ENCODE assay signal across 24 cellular contexts in genomic region chr12:89704457-89704856, GRCh38. TPM values are rescaled to one million over a fixed set of nuclear protein-coding genes. Genes with fewer than 3 reads are reported as not detected.
DNase-seq lines count a peak whose midpoint lies in the region; ATAC-seq and TF ChIP-seq lines count a peak whose summit lies in the region.
"Had no signal": no experiment of that assay in that cellular context is flagged by ENCODE, and none has a peak within 500 bp of the region (broad histone marks: within the 10 kb centered on the region; RNA-seq: fewer than 3 reads in every experiment).

No MANE protein-coding gene starts in this region.

- WGBS in smooth muscle cell (ENCODE audit: low lambda C conversion rate), result 82% methylated on average over 1 of the region's 1 CpG

- H2AFZ ChIP-seq in smooth muscle cell (ENCODE audit: low read depth), result no peak overlapping the region

- H3K36me3 Mint-ChIP-seq in CD4-positive, alpha-beta memory T cell, result peaks cover 0 to 18% of the 10 kb centered on the region in 2 donors
- H3K36me3 Mint-ChIP-seq in IgD-negative memory B cell, result no peaks in the 10 kb centered on the region
- H3K36me3 Mint-ChIP-seq in dendritic cell treated with granulocyte-macrophage colony-stimulating factor and Interleukin-4, amounts not matched to agents 40 ng/mL and 50 ng/mL, for 4 days (ENCODE audit: low read depth), result peaks cover 47% of the 10 kb centered on the region
- H3K36me3 Mint-ChIP-seq: immature natural killer cell; mesothelial cell of epicardium; naive thymus-derived CD8-positive, alpha-beta T cell had no signal

- CTCF ChIA-PET in CD4-positive, alpha-beta memory T cell (lab: Charles Lee; ENCODE audit: partially characterized antibody), result no interaction called here

- no peaks in the 10 kb centered on the region for H3F3A ChIP-seq in smooth muscle cell (ENCODE audit: low read depth)

- H3K27ac ChIP-seq in CD4-positive, alpha-beta memory T cell (ENCODE audit: low read depth, low read length), result no peak overlapping the region
- no peak overlapping the region for H3K27ac ChIP-seq in smooth muscle cell (ENCODE audit: low read depth)
- H3K27ac ChIP-seq in brain microvascular endothelial cell, result no peak overlapping the region
- H3K27ac ChIP-seq: BLaER1, SK-N-MC, skin epidermis, transverse colon had no signal

- no peaks in the 10 kb centered on the region for H3K27me3 Mint-ChIP-seq in CD4-positive, alpha-beta memory T cell
- no peaks in the 10 kb centered on the region for H3K27me3 Mint-ChIP-seq in IgD-negative memory B cell
- H3K27me3 Mint-ChIP-seq in dendritic cell treated with granulocyte-macrophage colony-stimulating factor and Interleukin-4, amounts not matched to agents 40 ng/mL and 50 ng/mL, for 4 days, result no peaks in the 10 kb centered on the region
- H3K27me3 Mint-ChIP-seq: activated naive CD8-positive, alpha-beta T cell treated with anti-CD3 and anti-CD28 coated beads, Interleukin-2, amount 10 ng/mL, durations not matched to agents 7 days and 5 days; naive thymus-derived CD8-positive, alpha-beta T cell had no signal

- ATAC-seq in HG02759 (IDR thresholded peaks at IDR 0.05; ENCODE audit: unreplicated experiment), result no peak
- ATAC-seq in HG03039 (IDR thresholded peaks at IDR 0.05; ENCODE audit: unreplicated experiment), result no peak
- no peak for ATAC-seq in Right ventricle myocardium superior (ENCODE audit: poor library complexity)
- ATAC-seq: naive thymus-derived CD8-positive, alpha-beta T cell had no signal

- H3K9me3 Mint-ChIP-seq in CD4-positive, alpha-beta memory T cell, result peaks cover 0 to 7% (median 0%) of the 10 kb centered on the region in 8 donors
- no peaks in the 10 kb centered on the region for H3K9me3 Mint-ChIP-seq in IgD-negative memory B cell
- H3K9me3 Mint-ChIP-seq in dendritic cell treated with granulocyte-macrophage colony-stimulating factor and Interleukin-4, amounts not matched to agents 40 ng/mL and 50 ng/mL, for 4 days, result no peaks in the 10 kb centered on the region
- H3K9me3 Mint-ChIP-seq: activated naive CD8-positive, alpha-beta T cell treated with anti-CD3 and anti-CD28 coated beads, Interleukin-2, amount 10 ng/mL, durations not matched to agents 7 days and 5 days; immature natural killer cell; mesothelial cell of epicardium; naive thymus-derived CD8-positive, alpha-beta T cell had no signal

- peak overlapping the region in 5 of 8 donors; percentile 26 to 99 (median 44) for H3K4me3 Mint-ChIP-seq in CD4-positive, alpha-beta memory T cell
- H3K4me3 Mint-ChIP-seq in IgD-negative memory B cell, result peak overlapping the region; percentile 44 to 100 (median 80)
- H3K4me3 Mint-ChIP-seq in dendritic cell treated with granulocyte-macrophage colony-stimulating factor and Interleukin-4, amounts not matched to agents 40 ng/mL and 50 ng/mL, for 4 days, result peak overlapping the region; percentile 55
- H3K4me3 Mint-ChIP-seq: activated naive CD8-positive, alpha-beta T cell treated with anti-CD3 and anti-CD28 coated beads, Interleukin-2, amount 10 ng/mL, durations not matched to agents 7 days and 5 days; immature natural killer cell had no signal

- peaks cover 88% of the 10 kb centered on the region for H4K20me1 ChIP-seq in smooth muscle cell (ENCODE audit: low read depth)

- TF ChIP-seq CTCF in smooth muscle cell (IDR thresholded peaks at IDR 0.05; ENCODE audit: borderline replicate concordance, insufficient read depth, poor library complexity, severe bottlenecking), result no peak
- no peak for TF ChIP-seq CTCF in brain microvascular endothelial cell (IDR thresholded peaks at IDR 0.05; ENCODE audit: low read depth, low read length, missing control alignments)

- peaks cover 78% of the 10 kb centered on the region for H3K4me1 ChIP-seq in CD4-positive, alpha-beta memory T cell (ENCODE audit: insufficient read depth, low read length)
- peaks cover 34% of the 10 kb centered on the region for H3K4me1 ChIP-seq in smooth muscle cell (ENCODE audit: low read depth)

- no peaks in the 10 kb centered on the region for H3K36me3 ChIP-seq in CD4-positive, alpha-beta memory T cell (ENCODE audit: insufficient read depth, low read length)
- no peaks in the 10 kb centered on the region for H3K36me3 ChIP-seq in smooth muscle cell (ENCODE audit: low read depth)
- no peaks in the 10 kb centered on the region for H3K36me3 ChIP-seq in brain microvascular endothelial cell (replicated peaks)
- H3K36me3 ChIP-seq: BLaER1, transverse colon had no signal

- peaks cover 91% of the 10 kb centered on the region for H3K79me2 ChIP-seq in smooth muscle cell (ENCODE audit: low read depth)

- in situ Hi-C loops in brain microvascular endothelial cell (cut with HindIII; ENCODE audit: low pct_ligation_motif_present, low sequenced_read_pairs), result no loop called here

- no peak for DNase-seq in CD4-positive, alpha-beta memory T cell
- DNase-seq in smooth muscle cell (lab: John Stamatoyannopoulos, UW; ENCODE audit: unreplicated experiment), result no peak
- DNase-seq in Right ventricle myocardium superior, result no peak
- DNase-seq in brain microvascular endothelial cell, result no peak
- DNase-seq: activated CD8-positive, alpha-beta memory T cell treated with anti-CD3 and anti-CD28 coated beads for 24 hours; activated effector memory CD4-positive, alpha-beta T cell treated with anti-CD3 and anti-CD28 coated beads, Interleukin-2, amount 50 U/mL, for 16 hours; activated naive CD8-positive, alpha-beta T cell treated with anti-CD3 and anti-CD28 coated beads, Interleukin-2, amount 10 ng/mL, durations not matched to agents 7 days and 5 days; GOT3; hypothalamus; immature natural killer cell; naive thymus-derived CD8-positive, alpha-beta T cell; NCI-H1105 treated with DMSO at 0.1 percent for 48 hours; NCI-H1930; NCI-H69; T-helper 2 cell; transverse colon had no signal

- no peak overlapping the region for H3K9ac ChIP-seq in smooth muscle cell (ENCODE audit: low read depth)
- H3K9ac ChIP-seq: BLaER1 had no signal

- H3K4me1 Mint-ChIP-seq in CD4-positive, alpha-beta memory T cell, result peaks cover 51 to 82% (median 65%) of the 10 kb centered on the region in 4 donors
- peaks cover 48 to 68% (median 55%) of the 10 kb centered on the region in 3 donors for H3K4me1 Mint-ChIP-seq in IgD-negative memory B cell
- peaks cover 41% of the 10 kb centered on the region for H3K4me1 Mint-ChIP-seq in dendritic cell treated with granulocyte-macrophage colony-stimulating factor and Interleukin-4, amounts not matched to agents 40 ng/mL and 50 ng/mL, for 4 days (ENCODE audit: low read depth)

- peak overlapping the region; percentile 90 for H3K4me2 ChIP-seq in smooth muscle cell
- H3K4me2 ChIP-seq: BLaER1 had no signal

- no peak overlapping the region for H3K4me3 ChIP-seq in CD4-positive, alpha-beta memory T cell (ENCODE audit: low read length in 2 of 2)
- H3K4me3 ChIP-seq in smooth muscle cell (no peak overlapping the region), brain microvascular endothelial cell (ENCODE audit: low read depth, low read length) (no peak overlapping the region)
- H3K4me3 ChIP-seq: BLaER1, SK-N-MC, skin epidermis, transverse colon had no signal

- POLR2A ChIA-PET in CD4-positive, alpha-beta memory T cell (lab: Charles Lee; ENCODE audit: partially characterized antibody), result interaction anchor here (10.6 kb wide), 1 partner anchor 156 kb away, joined by 296 read pairs; no protein-coding TSS in a partner anchor

- intact Hi-C loops in CD4-positive, alpha-beta memory T cell (cut with micrococcal nuclease), result no loop called here
- intact Hi-C loops in dendritic cell treated with granulocyte-macrophage colony-stimulating factor and Interleukin-4, amounts not matched to agents 40 ng/mL and 50 ng/mL, for 4 days (cut with micrococcal nuclease), result no loop called here
- intact Hi-C loops in Right ventricle myocardium superior (cut with DNase I), result loop anchor here (10.0 kb wide), 1 partner anchor 160 kb away; no protein-coding TSS in a partner anchor

- no peaks in the 10 kb centered on the region for H3K9me3 ChIP-seq in CD4-positive, alpha-beta memory T cell (ENCODE audit: control insufficient read depth in 1 of 2, low read length in 2 of 2)
- no peaks in the 10 kb centered on the region for H3K9me3 ChIP-seq in smooth muscle cell (replicated peaks; ENCODE audit: low read depth)
- H3K9me3 ChIP-seq: BLaER1, transverse colon had no signal

- H3K27ac Mint-ChIP-seq in CD4-positive, alpha-beta memory T cell, result peak overlapping the region in 4 of 7 donors; percentile 35 to 68 (median 59)
- H3K27ac Mint-ChIP-seq in IgD-negative memory B cell, result peak overlapping the region in 1 of 3 donors; percentile 58
- H3K27ac Mint-ChIP-seq in dendritic cell treated with granulocyte-macrophage colony-stimulating factor and Interleukin-4, amounts not matched to agents 40 ng/mL and 50 ng/mL, for 4 days, result no peak overlapping the region
- H3K27ac Mint-ChIP-seq: activated naive CD8-positive, alpha-beta T cell treated with anti-CD3 and anti-CD28 coated beads, Interleukin-2, amount 10 ng/mL, durations not matched to agents 7 days and 5 days; immature natural killer cell; mesothelial cell of epicardium had no signal

- no peaks in the 10 kb centered on the region for H3K27me3 ChIP-seq in CD4-positive, alpha-beta memory T cell (ENCODE audit: insufficient read depth, low read length)
- H3K27me3 ChIP-seq in smooth muscle cell (ENCODE audit: low read depth) (no peaks in the 10 kb centered on the region), brain microvascular endothelial cell (replicated peaks) (no peaks in the 10 kb centered on the region)
- H3K27me3 ChIP-seq: BLaER1, transverse colon had no signal

RNA-seq across cellular contexts. Expression of gene ATP2B1, which starts 4.2 kb away (rescaled TPM):
- 10 to 100 TPM; 84.2 to 86.0 TPM for total RNA-seq in CD4-positive, alpha-beta memory T cell
- 10 to 100 TPM; 57.3 to 61.0 TPM for polyA plus RNA-seq in CD4-positive, alpha-beta memory T cell
- polyA plus RNA-seq in IgD-negative memory B cell (102 TPM), smooth muscle cell (42.8 and 76.2 TPM in 2 replicates)
- total RNA-seq in smooth muscle cell (70.1 and 81.7 TPM in 2 replicates), Right ventricle myocardium superior (9.8 TPM)
